18 cellular contexts compared by ENCODE assay signal in genomic region chr14:105063041-105063440, GRCh38. TPM values are rescaled to one million over a fixed set of nuclear protein-coding genes. Genes with fewer than 3 reads are reported as not detected.
DNase-seq lines count a peak whose midpoint lies in the region; ATAC-seq and TF ChIP-seq lines count a peak whose summit lies in the region.
"Had no signal": no experiment of that assay in that cellular context is flagged by ENCODE, and none has a peak within 500 bp of the region (broad histone marks: within the 10 kb centered on the region; RNA-seq: fewer than 3 reads in every experiment).

No MANE protein-coding gene starts in this region.

- H3K36me3 Mint-ChIP-seq in activated CD4-positive, alpha-beta T cell treated with anti-CD3 and anti-CD28 coated beads for 36 hours (ENCODE audit: low read depth), result peaks cover 20% of the 10 kb centered on the region
- H3K36me3 Mint-ChIP-seq in activated T-helper 17 cell treated with anti-CD3 and anti-CD28 coated beads, Interleukin-2, amount 50 U/mL, for 72 hours (ENCODE audit: low read depth), result peaks cover 62% of the 10 kb centered on the region
- no peaks in the 10 kb centered on the region for H3K36me3 Mint-ChIP-seq in neural progenitor cell

- peak overlapping the region; percentile 92 for H3K4me3 Mint-ChIP-seq in activated CD4-positive, alpha-beta T cell treated with anti-CD3 and anti-CD28 coated beads for 36 hours
- H3K4me3 Mint-ChIP-seq in activated T-helper 17 cell treated with anti-CD3 and anti-CD28 coated beads, Interleukin-2, amount 50 U/mL, for 72 hours, result peak overlapping the region; percentile 98
- no peak overlapping the region for H3K4me3 Mint-ChIP-seq in neural progenitor cell
- H3K4me3 Mint-ChIP-seq: neural crest cell had no signal

- H4K20me1 ChIP-seq in neural progenitor cell (ENCODE audit: low read depth), result no peaks in the 10 kb centered on the region

- H3F3A ChIP-seq in neural progenitor cell (ENCODE audit: low read depth), result no peaks in the 10 kb centered on the region

- no peak for DNase-seq in activated CD4-positive, alpha-beta T cell treated with anti-CD3 and anti-CD28 coated beads for 36 hours
- no peak for DNase-seq in activated CD4-positive, alpha-beta T cell treated with anti-CD3 and anti-CD28 coated beads for 48 hours
- DNase-seq in GM06990 (ENCODE audit: extremely low read depth, insufficient read length) (peak; percentile 17), neural progenitor cell (ENCODE audit: low spot score) (no peak), foreskin keratinocyte (no peak), AG08396 (ENCODE audit: low spot score) (no peak), NCI-H1436 treated with DMSO at 0.1 percent for 48 hours (lab: John Stamatoyannopoulos, UW) (no peak)
- DNase-seq: activated CD4-positive, alpha-beta T cell treated with anti-CD3 and anti-CD28 coated beads, Interleukin-2, amount 50 U/mL, for 4 hours; NCI-H510A treated with DMSO at 0.1 percent for 48 hours; PC-3; stimulated activated CD4-positive, alpha-beta T cell treated with anti-CD3 and anti-CD28 coated beads, Interleukin-4, amount 100 ng/mL, for 1 hour had no signal

- ATAC-seq in activated CD4-positive, alpha-beta T cell treated with anti-CD3 and anti-CD28 coated beads for 36 hours, result no peak
- no peak for ATAC-seq in activated T-helper 17 cell treated with anti-CD3 and anti-CD28 coated beads, Interleukin-2, amount 50 U/mL, for 72 hours (replicated peaks)
- no peak for ATAC-seq in foreskin keratinocyte
- ATAC-seq: HCT116, left lobe of liver, PC-3 had no signal

- H3K4me1 ChIP-seq in neural progenitor cell (peaks cover 21% of the 10 kb centered on the region), foreskin keratinocyte (no peaks in the 10 kb centered on the region)

- no peak overlapping the region for H2AFZ ChIP-seq in neural progenitor cell (replicated peaks)

- peaks cover 76% of the 10 kb centered on the region for H3K4me1 Mint-ChIP-seq in activated CD4-positive, alpha-beta T cell treated with anti-CD3 and anti-CD28 coated beads for 36 hours
- peaks cover 35% of the 10 kb centered on the region for H3K4me1 Mint-ChIP-seq in activated T-helper 17 cell treated with anti-CD3 and anti-CD28 coated beads, Interleukin-2, amount 50 U/mL, for 72 hours
- H3K4me1 Mint-ChIP-seq in neural progenitor cell, result peaks cover 29% of the 10 kb centered on the region

- no peak overlapping the region for H3K27ac ChIP-seq in neural progenitor cell
- no peak overlapping the region for H3K27ac ChIP-seq in foreskin keratinocyte
- H3K27ac ChIP-seq: right lobe of liver had no signal

- H3K27me3 Mint-ChIP-seq in activated CD4-positive, alpha-beta T cell treated with anti-CD3 and anti-CD28 coated beads for 36 hours, result no peaks in the 10 kb centered on the region
- H3K27me3 Mint-ChIP-seq in activated T-helper 17 cell treated with anti-CD3 and anti-CD28 coated beads, Interleukin-2, amount 50 U/mL, for 72 hours, result no peaks in the 10 kb centered on the region
- H3K27me3 Mint-ChIP-seq in neural progenitor cell (ENCODE audit: insufficient read depth, low read depth), result no peaks in the 10 kb centered on the region

- H3K27ac Mint-ChIP-seq in activated CD4-positive, alpha-beta T cell treated with anti-CD3 and anti-CD28 coated beads for 36 hours, result peak overlapping the region; percentile 80
- peak overlapping the region; percentile 95 for H3K27ac Mint-ChIP-seq in activated T-helper 17 cell treated with anti-CD3 and anti-CD28 coated beads, Interleukin-2, amount 50 U/mL, for 72 hours
- peak overlapping the region; percentile 69 for H3K27ac Mint-ChIP-seq in neural progenitor cell

- intact Hi-C loops in activated CD4-positive, alpha-beta T cell treated with anti-CD3 and anti-CD28 coated beads for 36 hours (cut with DNase I, micrococcal nuclease), result loop anchor here in 1 of 2 experiments (10.0 kb wide), 1 partner anchor 422 kb away; the partner anchor contains the start of gene CRIP1

- H3K9me3 ChIP-seq in neural progenitor cell (ENCODE audit: low read depth), result no peaks in the 10 kb centered on the region
- H3K9me3 ChIP-seq: right lobe of liver had no signal

- H3K9ac ChIP-seq in neural progenitor cell, result no peak overlapping the region

- CTCF ChIA-PET in activated CD4-positive, alpha-beta T cell treated with anti-CD3 and anti-CD28 coated beads for 36 hours (lab: Charles Lee), result interaction anchor here (0.8 to 4.4 kb wide), 7 partner anchors 9 to 427 kb away, joined by 3 to 22 read pairs (median 4); no protein-coding TSS in a partner anchor

- H3K4me3 ChIP-seq in GM06990 (replicated peaks; ENCODE audit: low read depth, low read length) (peak overlapping the region; percentile 90), neural progenitor cell (no peak overlapping the region)
- H3K4me3 ChIP-seq: right lobe of liver had no signal

- H3K27me3 ChIP-seq in GM06990 (replicated peaks; ENCODE audit: control insufficient read depth, insufficient read depth, low read length) (no peaks in the 10 kb centered on the region), neural progenitor cell (no peaks in the 10 kb centered on the region), foreskin keratinocyte (no peaks in the 10 kb centered on the region)
- H3K27me3 ChIP-seq: right lobe of liver had no signal

- no peaks in the 10 kb centered on the region for H3K79me2 ChIP-seq in neural progenitor cell (ENCODE audit: low read depth)

- H3K9me3 Mint-ChIP-seq in activated CD4-positive, alpha-beta T cell treated with anti-CD3 and anti-CD28 coated beads for 36 hours (ENCODE audit: low read depth), result no peaks in the 10 kb centered on the region
- no peaks in the 10 kb centered on the region for H3K9me3 Mint-ChIP-seq in activated T-helper 17 cell treated with anti-CD3 and anti-CD28 coated beads, Interleukin-2, amount 50 U/mL, for 72 hours
- H3K9me3 Mint-ChIP-seq in neural progenitor cell, result no peaks in the 10 kb centered on the region
- H3K9me3 Mint-ChIP-seq: neural crest cell had no signal

- no peak overlapping the region for H3K4me2 ChIP-seq in neural progenitor cell

- POLR2A ChIA-PET in activated CD4-positive, alpha-beta T cell treated with anti-CD3 and anti-CD28 coated beads for 36 hours (lab: Charles Lee), result interaction anchor here (0.6 to 0.8 kb wide), 2 partner anchors 28 to 44 kb away, joined by 3 to 4 read pairs; no protein-coding TSS in a partner anchor

- TF ChIP-seq CTCF in GM06990 (IDR thresholded peaks at IDR 0.05; ENCODE audit: insufficient read depth, low read length, poor library complexity, severe bottlenecking) (no peak), neural progenitor cell (IDR thresholded peaks at IDR 0.05) (no peak), foreskin keratinocyte (conservative IDR thresholded peaks at IDR 0.05) (no peak)

- H3K36me3 ChIP-seq in GM06990 (ENCODE audit: control insufficient read depth, insufficient read depth, low read length) (peaks cover 19% of the 10 kb centered on the region), neural progenitor cell (no peaks in the 10 kb centered on the region)
- H3K36me3 ChIP-seq: right lobe of liver had no signal

RNA-seq across cellular contexts. Expression of gene GPR132, which starts 2.2 kb away (rescaled TPM):
- total RNA-seq in activated CD4-positive, alpha-beta T cell treated with anti-CD3 and anti-CD28 coated beads for 36 hours, result 10 to 100 TPM; 27.7 to 35.4 TPM
- total RNA-seq in activated T-helper 17 cell treated with anti-CD3 and anti-CD28 coated beads, Interleukin-2, amount 50 U/mL, for 72 hours, result 10 to 100 TPM; 46.5 to 49.5 TPM
- total RNA-seq in neural progenitor cell (ENCODE audit: low replicate concordance) (0.22 and 0.51 TPM in 2 replicates), foreskin keratinocyte (not detected in 2 replicates)
- not detected in 2 replicates for polyA plus RNA-seq in foreskin keratinocyte
- total RNA-seq: A172, LHCN-M2, neural crest cell had no signal

RNA-seq across cellular contexts. Expression of gene CDCA4, which starts 42.2 kb away (rescaled TPM):
- 10 to 100 TPM; 52.0 to 62.7 TPM for total RNA-seq in activated CD4-positive, alpha-beta T cell treated with anti-CD3 and anti-CD28 coated beads for 36 hours
- total RNA-seq in activated T-helper 17 cell treated with anti-CD3 and anti-CD28 coated beads, Interleukin-2, amount 50 U/mL, for 72 hours, result 10 to 100 TPM; 49.2 to 58.6 TPM
- total RNA-seq in neural progenitor cell (ENCODE audit: low replicate concordance) (56.6 and 102 TPM in 2 replicates), foreskin keratinocyte (74.1 and 81.5 TPM in 2 replicates)
- polyA plus RNA-seq in foreskin keratinocyte, result 70.3 TPM in 2 replicates

Comparison
In these comparisons a context has a peak if more than half of its experiments do, and no peak if none do; other contexts are left out.
1. RNA of gene GPR132, which starts 2.2 kb away (total RNA-seq): 46.5 to 49.5 TPM in activated T-helper 17 cell treated with anti-CD3 and anti-CD28 coated beads, Interleukin-2, amount 50 U/mL, for 72 hours and 27.7 to 35.4 TPM in activated CD4-positive, alpha-beta T cell treated with anti-CD3 and anti-CD28 coated beads for 36 hours; 0.22 to 0.51 TPM in neural progenitor cell and not detected in foreskin keratinocyte; every median in the first group is over 10 times any median in the second.
2. Peak in every context shown above with its lines, with median percentiles within 50 percentile points of each other: H3K27ac Mint-ChIP-seq.